In genomic region chr5:98930972-98931762, GRCh38 we compare ENCODE assay signal across 2 cellular contexts.
TF ChIP-seq lines count a peak whose summit lies in the region.

No MANE protein-coding gene starts in this region.

TF ChIP-seq in IMR-90, 13 proteins besides CTCF, POLR2A, EP300 and RAD21:
- TF ChIP-seq CEBPB (IDR thresholded peaks at IDR 0.05; ENCODE audit: low read depth, low read length) (peak; percentile 36), MAFK (IDR thresholded peaks at IDR 0.05; ENCODE audit: low read depth, low read length) (no peak)

TF ChIP-seq in neural cell, 6 proteins besides CTCF, POLR2A, EP300 and RAD21:
- TF ChIP-seq MXI1 (conservative IDR thresholded peaks at IDR 0.05; ENCODE audit: poor library complexity, severe bottlenecking), result no peak
- no peak for TF ChIP-seq TAF1 (IDR thresholded peaks at IDR 0.05; ENCODE audit: low read depth)
- TF ChIP-seq SMC3 (conservative IDR thresholded peaks at IDR 0.05; ENCODE audit: poor library complexity), result no peak
- no peak for TF ChIP-seq EZH2 (IDR thresholded peaks at IDR 0.05; ENCODE audit: borderline replicate concordance, insufficient read depth, low read length, poor library complexity, severe bottlenecking)
- TF ChIP-seq REST (IDR thresholded peaks at IDR 0.05; ENCODE audit: borderline replicate concordance), result no peak
- no peak for TF ChIP-seq POLR2AphosphoS5 (IDR thresholded peaks at IDR 0.05)
